Comparison of ENCODE assay signal across 1 cellular context in genomic region chr1:110607663-110608230, GRCh38.
TF ChIP-seq lines count a peak whose summit lies in the region.

No MANE protein-coding gene starts in this region.

TF ChIP-seq in H1, 55 proteins besides CTCF, POLR2A, EP300 and RAD21:
- TF ChIP-seq E2F6 (IDR thresholded peaks at IDR 0.05) = peak; percentile 33; the same call in 1 of the 2 replicates
- TF ChIP-seq EZH2 (IDR thresholded peaks at IDR 0.05; ENCODE audit: low read depth, low read length, severe bottlenecking) = peak; percentile 67
- TF ChIP-seq ASH2L (IDR thresholded peaks at IDR 0.05; ENCODE audit: low read length) = no peak
- peak; percentile 79 for TF ChIP-seq SUZ12 (IDR thresholded peaks at IDR 0.05; ENCODE audit: low read length)
TF ChIP-seq in H1: peak in this region for 3.
